ENCODE assay signal across 8 cellular contexts in genomic region chr7:73737491-73738219, GRCh38. TPM values are rescaled to one million over a fixed set of nuclear protein-coding genes. Genes with fewer than 3 reads are reported as not detected.
DNase-seq lines count a peak whose midpoint lies in the region; ATAC-seq and TF ChIP-seq lines count a peak whose summit lies in the region.

No MANE protein-coding gene starts in this region.

- peak overlapping the region; percentile 48 for H2AK5ac ChIP-seq in IMR-90 (ENCODE audit: low read depth, low read length)

- H3K36me3 ChIP-seq in IMR-90 (ENCODE audit: control insufficient read depth, insufficient read depth, low read length) (0 out of 2 replicates have a peak, but pooled peaks cover 6% of the 10 kb centered on the region), muscle layer of duodenum (ENCODE audit: control insufficient read depth in 1 of 2, insufficient read depth in 2 of 2, low read length in 2 of 2) (peaks cover 0 to 4% of the 10 kb centered on the region in 2 donors)

- H3K9me1 ChIP-seq in IMR-90 (ENCODE audit: insufficient read depth, low read length), result peaks cover 8% of the 10 kb centered on the region

- intact Hi-C loops in IMR-90 (cut with micrococcal nuclease), result loop anchor here (5.0 kb wide), 1 partner anchor 115 kb away; no protein-coding TSS in a partner anchor

- peaks cover 11% of the 10 kb centered on the region for H3K36me3 Mint-ChIP-seq in central memory CD8-positive, alpha-beta T cell (ENCODE audit: insufficient read depth)

- H4K8ac ChIP-seq in IMR-90 (ENCODE audit: low read depth in 2 of 2, low read length in 2 of 2), result no peak overlapping the region

- peak overlapping the region; percentile 47 for H2AK9ac ChIP-seq in IMR-90 (replicated peaks; ENCODE audit: low read depth, low read length, poor library complexity)

- H3K4me1 ChIP-seq in IMR-90 (ENCODE audit: control insufficient read depth, insufficient read depth, low read length) (peaks cover 7% of the 10 kb centered on the region), muscle layer of duodenum (ENCODE audit: control insufficient read depth in 1 of 2, insufficient read depth in 2 of 2, low read length in 2 of 2) (peaks cover 4 to 17% of the 10 kb centered on the region in 2 donors)

- H3K4me3 ChIP-seq in AG04449 (ENCODE audit: low read depth, low read length) (peak overlapping the region; percentile 93), IMR-90 (ENCODE audit: insufficient read depth, low read depth, low read length) (peak overlapping the region; percentile 99), muscle layer of duodenum (ENCODE audit: low read depth in 1 of 2, low read length in 2 of 2) (peak overlapping the region; percentile 67 to 89)

- H3K4me3 Mint-ChIP-seq in central memory CD8-positive, alpha-beta T cell, result peak overlapping the region; percentile 87

- H3K27ac Mint-ChIP-seq in central memory CD8-positive, alpha-beta T cell (ENCODE audit: low read depth), result no peak overlapping the region

- CTCF ChIA-PET in AG04449 (lab: Yijun Ruan, JAX), result interaction anchor here (0.7 to 16.0 kb wide), 10 partner anchors 8 to 132 kb away, joined by 3 to 231 read pairs (median 4); no protein-coding TSS in a partner anchor
- CTCF ChIA-PET in IMR-90 (lab: Yijun Ruan, JAX), result interaction anchor here (1.6 kb wide), 1 partner anchor 12 kb away, joined by 6 read pairs; no protein-coding TSS in a partner anchor

- H3K9me3 Mint-ChIP-seq in central memory CD8-positive, alpha-beta T cell, result no peaks in the 10 kb centered on the region

- peaks cover 3% of the 10 kb centered on the region; the same call in 1 of the 2 replicates for H4K20me1 ChIP-seq in IMR-90 (ENCODE audit: insufficient read depth, low read length)

- H3K27ac ChIP-seq in IMR-90 (ENCODE audit: insufficient read depth, low read length), result no peak overlapping the region
- H3K27ac ChIP-seq in muscle layer of duodenum (ENCODE audit: low read length), result no peak overlapping the region

- TF ChIP-seq CTCF in AG04449 (IDR thresholded peaks at IDR 0.05; ENCODE audit: insufficient read depth, low read length, missing control alignments), result no peak
- no peak for TF ChIP-seq CTCF in IMR-90 (conservative IDR thresholded peaks at IDR 0.05; ENCODE audit: low read depth, low read length)

- no peak for TF ChIP-seq POLR2A in IMR-90 (IDR thresholded peaks at IDR 0.05; ENCODE audit: low read depth, low read length)

- no peak overlapping the region for H3K18ac ChIP-seq in IMR-90 (ENCODE audit: low read depth, low read length)

- H3K4me1 Mint-ChIP-seq in central memory CD8-positive, alpha-beta T cell, result peaks cover 20% of the 10 kb centered on the region

- H3K4ac ChIP-seq in IMR-90 (ENCODE audit: low read depth, low read length), result no peak overlapping the region

- no peak overlapping the region for H2BK5ac ChIP-seq in IMR-90 (ENCODE audit: low read depth, low read length, poor library complexity, severe bottlenecking)

- H2BK20ac ChIP-seq in IMR-90 (ENCODE audit: low read depth, low read length), result no peak overlapping the region

- H3K79me1 ChIP-seq in IMR-90 (ENCODE audit: low read depth in 1 of 2, low read length in 2 of 2), result peaks cover 5 to 27% of the 10 kb centered on the region in 2 experiments; a peak in 3 of 4 replicates

- H3K56ac ChIP-seq in IMR-90 (ENCODE audit: extremely low read depth, insufficient read depth, low read length), result no peak overlapping the region

- in situ Hi-C loops in IMR-90 (cut with MboI; ENCODE audit: low sequenced_read_pairs), result no loop called here

- DNase-seq in AG04449 (ENCODE audit: low read depth, low spot score), result no peak
- no peak for DNase-seq in IMR-90
- no peak for DNase-seq in central memory CD8-positive, alpha-beta T cell (ENCODE audit: low spot score in 2 of 2)
- no peak for DNase-seq in stimulated activated CD4-positive, alpha-beta T cell treated with anti-CD3 and anti-CD28 coated beads, Interleukin-2, amount 100 ng/mL, for 48 hours
- no peak for DNase-seq in HPDE6-E6E7 (ENCODE audit: extremely low spot score)

- H3K27me3 ChIP-seq in IMR-90 (ENCODE audit: control insufficient read depth, insufficient read depth, low read length) (no peaks in the 10 kb centered on the region), muscle layer of duodenum (ENCODE audit: low read depth, low read length) (no peaks in the 10 kb centered on the region)

- BruUV-seq in IMR-90 (replicated peaks; lab: Mats Ljungman, UMichigan), result no TSS peak

- no peak overlapping the region for H4K5ac ChIP-seq in IMR-90 (ENCODE audit: low read depth, low read length)

- H2BK120ac ChIP-seq in IMR-90 (ENCODE audit: low read depth, low read length), result no peak overlapping the region

- H3K9ac ChIP-seq in IMR-90 (ENCODE audit: low read depth, low read length), result no peak overlapping the region

- WGBS in IMR-90 (ENCODE audit: extremely low coverage in 2 of 2, insufficient read length in 1 of 2), 2 experiments, result 85% methylated on average over 8 of the region's 17 CpGs; no CpG with 5 or more reads in 1 of the 2 experiments

- dilution Hi-C loops in IMR-90 (cut with HindIII; ENCODE audit: low sequenced_read_pairs, unreplicated experiment), result no loop called here

- no peak overlapping the region for H3K14ac ChIP-seq in IMR-90 (replicated peaks; ENCODE audit: low read depth, low read length)

- no peak for TF ChIP-seq RAD21 in IMR-90 (IDR thresholded peaks at IDR 0.05; ENCODE audit: low read length)

- ATAC-seq in IMR-90 (ENCODE audit: low read depth) (no peak), GM19397 (IDR thresholded peaks at IDR 0.05; ENCODE audit: unreplicated experiment) (no peak), HG03460 (IDR thresholded peaks at IDR 0.05; ENCODE audit: unreplicated experiment) (no peak)
- ATAC-seq in central memory CD8-positive, alpha-beta T cell (replicated peaks; ENCODE audit: extremely low read depth, poor library complexity, severe bottlenecking), result no peak

- peak overlapping the region; percentile 67 for H2AFZ ChIP-seq in IMR-90 (replicated peaks; ENCODE audit: low read length, poor library complexity)

- no peak overlapping the region for H4K91ac ChIP-seq in IMR-90 (ENCODE audit: insufficient read depth, low read depth, low read length)

- POLR2A ChIA-PET in AG04449 (lab: Yijun Ruan, JAX) (interaction anchor here (0.6 to 1.4 kb wide), 3 partner anchors 39 to 113 kb away, joined by 3 to 4 read pairs (median 4); no protein-coding TSS in a partner anchor), IMR-90 (lab: Charles Lee; ENCODE audit: unreplicated experiment) (interaction anchor here (0.5 kb wide), 1 partner anchor 62 kb away, joined by 4 read pairs; no protein-coding TSS in a partner anchor)

- H3K4me2 ChIP-seq in IMR-90 (ENCODE audit: low read depth, low read length), result peak overlapping the region; percentile 86

- H3K23ac ChIP-seq in IMR-90 (ENCODE audit: low read depth, low read length), result 0 out of 2 replicates have a peak overlapping the region, but pooled peaks have one; percentile 5

- H3K9me3 ChIP-seq in IMR-90 (ENCODE audit: control insufficient read depth, insufficient read depth, low read length) (no peaks in the 10 kb centered on the region), muscle layer of duodenum (ENCODE audit: control insufficient read depth in 1 of 2, low read length in 2 of 2) (no peaks in the 10 kb centered on the region)

- no peak overlapping the region for H2BK15ac ChIP-seq in IMR-90 (ENCODE audit: low read depth, low read length)

- H3K27me3 Mint-ChIP-seq in central memory CD8-positive, alpha-beta T cell, result no peaks in the 10 kb centered on the region

TF ChIP-seq in IMR-90, 13 proteins besides CTCF, POLR2A, EP300 and RAD21 (continues in another document):
- TF ChIP-seq RCOR1 (IDR thresholded peaks at IDR 0.05; ENCODE audit: insufficient replicate concordance, low read length), result no peak
- no peak for TF ChIP-seq MAZ (IDR thresholded peaks at IDR 0.05; ENCODE audit: borderline replicate concordance, low read depth, low read length)
- TF ChIP-seq BHLHE40 (IDR thresholded peaks at IDR 0.05; ENCODE audit: low read depth, low read length), result no peak
- TF ChIP-seq CEBPB (IDR thresholded peaks at IDR 0.05; ENCODE audit: low read depth, low read length), result no peak
- no peak for TF ChIP-seq MAFK (IDR thresholded peaks at IDR 0.05; ENCODE audit: low read depth, low read length)
- TF ChIP-seq RFX5 (IDR thresholded peaks at IDR 0.05; ENCODE audit: low read depth, low read length), result no peak
- TF ChIP-seq USF2 (IDR thresholded peaks at IDR 0.05; ENCODE audit: low read depth, low read length), result no peak
- no peak for TF ChIP-seq NFE2L2 (IDR thresholded peaks at IDR 0.05; ENCODE audit: low read depth, low read length)

RNA-seq across cellular contexts. Expression of gene ABHD11, which starts 0.9 kb away (rescaled TPM):
- 13.4 and 14.2 TPM in 2 replicates for total RNA-seq in IMR-90 (2012; rRNA removed)
- 19.9 and 22.6 TPM in 2 replicates for polyA plus RNA-seq in IMR-90 (2012; rRNA removed)
- 16.7 and 17.6 TPM in 2 replicates for polyA plus RNA-seq in IMR-90 (2012; cell fraction: cytosol; rRNA removed)
- polyA plus RNA-seq in IMR-90 (2012; cell fraction: nucleus; rRNA removed; ENCODE audit: low replicate concordance), result 7.5 and 18.0 TPM in 2 replicates

RNA-seq across cellular contexts. Expression of gene STX1A, which starts 18.2 kb away (rescaled TPM):
- 9.3 and 10.0 TPM in 2 replicates for total RNA-seq in IMR-90 (2012; rRNA removed)
- polyA plus RNA-seq in IMR-90 (2012; rRNA removed), result 22.0 and 22.6 TPM in 2 replicates
- 9.5 and 18.4 TPM in 2 replicates for polyA plus RNA-seq in IMR-90 (2012; cell fraction: cytosol; rRNA removed)
- polyA plus RNA-seq in IMR-90 (2012; cell fraction: nucleus; rRNA removed; ENCODE audit: low replicate concordance), result 99.0 and 183 TPM in 2 replicates

RNA-seq across cellular contexts. Expression of gene CLDN3, which starts 32.4 kb away (rescaled TPM):
- total RNA-seq in IMR-90 (2012; rRNA removed), result 0.18 TPM in 1 of 2 replicates, not detected in the other
- 0.12 and 0.16 TPM in 2 replicates for polyA plus RNA-seq in IMR-90 (2012; rRNA removed)
- polyA plus RNA-seq in IMR-90 (2012; cell fraction: cytosol; rRNA removed), result 0.30 and 0.37 TPM in 2 replicates
- 0.12 TPM in 1 of 2 replicates, not detected in the other for polyA plus RNA-seq in IMR-90 (2012; cell fraction: nucleus; rRNA removed; ENCODE audit: low replicate concordance)

RNA-seq across cellular contexts. Expression of gene BUD23, which starts 54.3 kb away (rescaled TPM):
- 35.7 and 40.8 TPM in 2 replicates for total RNA-seq in IMR-90 (2012; rRNA removed)
- 65.2 and 72.2 TPM in 2 replicates for polyA plus RNA-seq in IMR-90 (2012; rRNA removed)
- 58.5 and 82.9 TPM in 2 replicates for polyA plus RNA-seq in IMR-90 (2012; cell fraction: cytosol; rRNA removed)
- polyA plus RNA-seq in IMR-90 (2012; cell fraction: nucleus; rRNA removed; ENCODE audit: low replicate concordance), result 42.2 and 57.7 TPM in 2 replicates

RNA-seq across cellular contexts. Expression of gene DNAJC30, which starts 54.4 kb away (rescaled TPM):
- 1.6 and 1.7 TPM in 2 replicates for total RNA-seq in IMR-90 (2012; rRNA removed)
- 9.0 and 10.6 TPM in 2 replicates for polyA plus RNA-seq in IMR-90 (2012; rRNA removed)
- polyA plus RNA-seq in IMR-90 (2012; cell fraction: cytosol; rRNA removed), result 14.3 and 19.4 TPM in 2 replicates
- 4.8 and 8.4 TPM in 2 replicates for polyA plus RNA-seq in IMR-90 (2012; cell fraction: nucleus; rRNA removed; ENCODE audit: low replicate concordance)
